ENCODE assay signal across 1 cellular context in genomic region chr11:70352074-70352473, GRCh38.
TF ChIP-seq lines count a peak whose summit lies in the region.

No MANE protein-coding gene starts in this region.

TF ChIP-seq in WTC11, 78 proteins besides CTCF, POLR2A, EP300 and RAD21 (continued from another document):
- no peak for TF ChIP-seq ARID4B (CRISPR knock-in tag; IDR thresholded peaks at IDR 0.05; ENCODE audit: borderline replicate concordance)
- no peak for TF ChIP-seq ZNF532 (CRISPR knock-in tag; IDR thresholded peaks at IDR 0.05; ENCODE audit: borderline replicate concordance)
- no peak for TF ChIP-seq ZNF423 (CRISPR knock-in tag; IDR thresholded peaks at IDR 0.05)
- no peak for TF ChIP-seq PRRX2 (CRISPR knock-in tag; IDR thresholded peaks at IDR 0.05)
